In the genomic region with DNA sequence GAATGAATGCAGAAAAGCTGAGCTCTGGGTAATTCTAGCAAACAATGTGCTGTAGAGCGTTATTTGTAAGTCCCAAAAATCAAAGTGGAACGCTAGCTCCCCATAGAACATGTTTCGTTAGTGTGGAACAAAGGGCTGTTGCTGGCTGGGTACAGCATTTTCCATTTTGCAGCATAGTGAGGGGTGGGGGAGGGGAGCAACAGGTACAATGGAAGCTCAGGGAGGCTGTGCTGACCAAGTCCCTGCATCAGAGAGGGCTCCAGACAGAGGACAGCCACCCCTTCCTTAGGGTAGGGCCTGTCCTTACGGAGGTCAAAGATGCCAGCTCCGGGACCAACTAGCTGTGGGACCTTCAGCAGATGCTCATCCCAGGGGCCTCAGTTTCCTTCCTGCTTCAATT, we compare ENCODE assay signal across 1 cellular context.
TF ChIP-seq lines count a peak whose summit lies in the region.

No MANE protein-coding gene starts in this region.

TF ChIP-seq in GM23338, 12 proteins besides CTCF, POLR2A, EP300 and RAD21 (continued from another document):
- TF ChIP-seq EZH2 (IDR thresholded peaks at IDR 0.05; ENCODE audit: low read depth, unreplicated experiment) (no peak), EZH2phosphoT487 (IDR thresholded peaks at IDR 0.05; ENCODE audit: unreplicated experiment) (no peak)
